In the genomic region with DNA sequence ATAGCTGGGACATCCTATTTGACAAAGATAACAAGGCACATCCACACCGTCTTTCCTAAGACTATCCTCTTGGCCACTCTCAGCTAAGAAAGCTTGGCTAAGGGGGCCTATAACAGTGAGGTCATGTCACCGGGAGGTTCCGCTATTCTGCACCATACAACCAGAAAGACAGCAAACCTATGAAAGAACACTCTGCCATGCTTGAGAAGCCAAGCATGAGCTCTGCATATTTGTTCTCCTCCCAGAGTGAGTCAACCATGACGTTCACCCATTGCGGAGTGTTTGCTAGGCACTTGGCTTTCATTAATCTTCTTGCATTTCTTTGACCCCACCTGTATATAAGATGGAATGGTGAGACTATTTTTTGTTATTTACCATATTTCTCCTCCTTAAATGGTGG, we compare ENCODE assay signal across 1 cellular context.
TF ChIP-seq lines count a peak whose summit lies in the region.

No MANE protein-coding gene starts in this region.

TF ChIP-seq in GM23338, 12 proteins besides CTCF, POLR2A, EP300 and RAD21 (continued from another document):
- TF ChIP-seq, protein P1, sequence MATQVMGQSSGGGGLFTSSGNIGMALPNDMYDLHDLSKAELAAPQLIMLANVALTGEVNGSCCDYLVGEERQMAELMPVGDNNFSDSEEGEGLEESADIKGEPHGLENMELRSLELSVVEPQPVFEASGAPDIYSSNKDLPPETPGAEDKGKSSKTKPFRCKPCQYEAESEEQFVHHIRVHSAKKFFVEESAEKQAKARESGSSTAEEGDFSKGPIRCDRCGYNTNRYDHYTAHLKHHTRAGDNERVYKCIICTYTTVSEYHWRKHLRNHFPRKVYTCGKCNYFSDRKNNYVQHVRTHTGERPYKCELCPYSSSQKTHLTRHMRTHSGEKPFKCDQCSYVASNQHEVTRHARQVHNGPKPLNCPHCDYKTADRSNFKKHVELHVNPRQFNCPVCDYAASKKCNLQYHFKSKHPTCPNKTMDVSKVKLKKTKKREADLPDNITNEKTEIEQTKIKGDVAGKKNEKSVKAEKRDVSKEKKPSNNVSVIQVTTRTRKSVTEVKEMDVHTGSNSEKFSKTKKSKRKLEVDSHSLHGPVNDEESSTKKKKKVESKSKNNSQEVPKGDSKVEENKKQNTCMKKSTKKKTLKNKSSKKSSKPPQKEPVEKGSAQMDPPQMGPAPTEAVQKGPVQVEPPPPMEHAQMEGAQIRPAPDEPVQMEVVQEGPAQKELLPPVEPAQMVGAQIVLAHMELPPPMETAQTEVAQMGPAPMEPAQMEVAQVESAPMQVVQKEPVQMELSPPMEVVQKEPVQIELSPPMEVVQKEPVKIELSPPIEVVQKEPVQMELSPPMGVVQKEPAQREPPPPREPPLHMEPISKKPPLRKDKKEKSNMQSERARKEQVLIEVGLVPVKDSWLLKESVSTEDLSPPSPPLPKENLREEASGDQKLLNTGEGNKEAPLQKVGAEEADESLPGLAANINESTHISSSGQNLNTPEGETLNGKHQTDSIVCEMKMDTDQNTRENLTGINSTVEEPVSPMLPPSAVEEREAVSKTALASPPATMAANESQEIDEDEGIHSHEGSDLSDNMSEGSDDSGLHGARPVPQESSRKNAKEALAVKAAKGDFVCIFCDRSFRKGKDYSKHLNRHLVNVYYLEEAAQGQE (IDR thresholded peaks at IDR 0.05; ENCODE audit: unreplicated experiment), result no peak
